In genomic region chr19:38915329-38916321, GRCh38 we compare ENCODE assay signal across 32 cellular contexts. TPM values are rescaled to one million over a fixed set of nuclear protein-coding genes. Genes with fewer than 3 reads are reported as not detected.
A peak's percentile ranks its signal among the peaks of the same experiment; 100 is the strongest.
DNase-seq lines count a peak whose midpoint lies in the region; ATAC-seq, FAIRE-seq and TF ChIP-seq lines count a peak whose summit lies in the region.
"Had no signal": no experiment of that assay in that cellular context is flagged by ENCODE, and none has a peak within 500 bp of the region (broad histone marks: within the 10 kb centered on the region; RNA-seq: fewer than 3 reads in every experiment).

No MANE protein-coding gene starts in this region.

- no peak overlapping the region for H3K18ac ChIP-seq in neuronal stem cell (ENCODE audit: low read length)

- no CpG with 5 or more reads among the region's 44 CpGs for WGBS in neuronal stem cell (ENCODE audit: extremely low coverage in 2 of 2, insufficient read length in 2 of 2, insufficient replicate concordance in 1 of 2), 2 donors

- no peak overlapping the region for H3K4me2 ChIP-seq in neuronal stem cell (ENCODE audit: insufficient read depth, low read length, poor library complexity, severe bottlenecking)

- in situ Hi-C loops in GM13977 (cut with MboI; ENCODE audit: low pct_unique_long_range_greater_than_20kb, low sequenced_read_pairs, unreplicated experiment): loop anchor here (25.0 kb wide), 1 partner anchor 178 kb away; the partner anchor contains the start of gene CAPN12

- H2BK5ac ChIP-seq in neuronal stem cell (ENCODE audit: low read length): peak overlapping the region; percentile 90

- no peaks in the 10 kb centered on the region for H3K9me3 Mint-ChIP-seq in endothelial cell (ENCODE audit: unreplicated experiment)
- H3K9me3 Mint-ChIP-seq: activated B cell treated with CpG ODN at 0.5 μM for 24 hours; activated T-cell treated with anti-CD3 and anti-CD28 coated beads, Interleukin-2, amount 50 U/mL, for 72 hours; naive thymus-derived CD8-positive, alpha-beta T cell; type B pancreatic cell had no signal

- H3K4me3 ChIP-seq in neuronal stem cell (ENCODE audit: low read length in 2 of 2): no peak overlapping the region
- H3K4me3 ChIP-seq: adrenal gland, body of pancreas, dorsolateral prefrontal cortex, Peyer's patch had no signal

- FAIRE-seq in D721Med (lab: Jason Lieb, UNC): no peak
- FAIRE-seq: HTR-8/SVneo had no signal

- peak overlapping the region; percentile 73 for H3K23ac ChIP-seq in neuronal stem cell (ENCODE audit: low read depth, low read length, poor library complexity)

- no peaks in the 10 kb centered on the region for H3K4me1 ChIP-seq in neuronal stem cell (ENCODE audit: control insufficient read depth in 2 of 2, insufficient read depth in 1 of 2, low read depth in 1 of 2, low read length in 2 of 2)
- H3K4me1 ChIP-seq: body of pancreas, parathyroid adenoma, Peyer's patch had no signal

- H4K91ac ChIP-seq in neuronal stem cell (ENCODE audit: low read depth, low read length, poor library complexity): no peak overlapping the region

- H2BK15ac ChIP-seq in neuronal stem cell (ENCODE audit: low read length): no peak overlapping the region

- peak overlapping the region; percentile 56 for H2AK5ac ChIP-seq in neuronal stem cell (ENCODE audit: low read depth, low read length)

- no peak overlapping the region for H3K9ac ChIP-seq in neuronal stem cell (ENCODE audit: low read depth, low read length, poor library complexity)
- H3K9ac ChIP-seq: parathyroid adenoma had no signal

- H3K27me3 Mint-ChIP-seq in endothelial cell (ENCODE audit: unreplicated experiment): peaks cover 12% of the 10 kb centered on the region
- H3K27me3 Mint-ChIP-seq: activated B cell treated with CpG ODN at 0.5 μM for 24 hours; activated CD8-positive, alpha-beta memory T cell treated with anti-CD3 and anti-CD28 coated beads, Interleukin-2, amount 10 ng/mL, durations not matched to agents 7 days and 5 days; naive thymus-derived CD8-positive, alpha-beta T cell; type B pancreatic cell had no signal

- H3K4me3 Mint-ChIP-seq in endothelial cell (ENCODE audit: unreplicated experiment): peak overlapping the region; percentile 24
- H3K4me3 Mint-ChIP-seq: activated B cell treated with CpG ODN at 0.5 μM for 24 hours; activated CD8-positive, alpha-beta memory T cell treated with anti-CD3 and anti-CD28 coated beads, Interleukin-2, amount 10 ng/mL, durations not matched to agents 7 days and 5 days; activated T-cell treated with anti-CD3 and anti-CD28 coated beads, Interleukin-2, amount 50 U/mL, for 72 hours; naive thymus-derived CD8-positive, alpha-beta T cell; type B pancreatic cell had no signal

- peak overlapping the region; percentile 42 for H3K27ac Mint-ChIP-seq in endothelial cell (ENCODE audit: unreplicated experiment)
- H3K27ac Mint-ChIP-seq: activated B cell treated with CpG ODN at 0.5 μM for 24 hours; activated CD8-positive, alpha-beta memory T cell treated with anti-CD3 and anti-CD28 coated beads, Interleukin-2, amount 10 ng/mL, durations not matched to agents 7 days and 5 days; activated T-cell treated with anti-CD3 and anti-CD28 coated beads, Interleukin-2, amount 50 U/mL, for 72 hours; type B pancreatic cell had no signal

- H3K36me3 Mint-ChIP-seq in endothelial cell (ENCODE audit: low read depth, unreplicated experiment): peaks cover 3% of the 10 kb centered on the region
- H3K36me3 Mint-ChIP-seq: activated CD8-positive, alpha-beta memory T cell treated with anti-CD3 and anti-CD28 coated beads, Interleukin-2, amount 10 ng/mL, durations not matched to agents 7 days and 5 days had no signal

- peak; percentile 6 for DNase-seq in D721Med (ENCODE audit: insufficient read length, low spot score)
- DNase-seq in endothelial cell (ENCODE audit: low spot score): no peak
- DNase-seq in neuronal stem cell (ENCODE audit: low spot score): no peak
- no peak for DNase-seq in GM13977 (ENCODE audit: low spot score)
- no peak for DNase-seq in activated CD4-positive, CD25-positive, alpha-beta regulatory T cell (lab: John Stamatoyannopoulos, UW)
- DNase-seq: ACHN; activated B cell treated with CpG ODN at 0.5 μM for 24 hours; activated CD8-positive, alpha-beta memory T cell treated with anti-CD3 and anti-CD28 coated beads, Interleukin-2, amount 10 ng/mL, durations not matched to agents 7 days and 5 days; activated naive CD4-positive, alpha-beta T cell; activated T-cell treated with anti-CD3 and anti-CD28 coated beads, Interleukin-2, amount 50 U/mL, for 72 hours; body of pancreas; DND-41; HCEC 1CT; hypothalamus; KG1; NCI-H1417; NCI-H2081; NCI-H226; NCI-H69; SIG-M5; stimulated activated CD4-positive, alpha-beta T cell treated with anti-CD3 and anti-CD28 coated beads, Interleukin-2, amount 100 ng/mL, for 48 hours; substantia nigra had no signal

- peak overlapping the region; percentile 65 for H4K8ac ChIP-seq in neuronal stem cell (ENCODE audit: low read depth, low read length)

- peaks cover 4 to 5% of the 10 kb centered on the region in 2 donors for H3K36me3 ChIP-seq in neuronal stem cell (replicated peaks in 1 of 2; ENCODE audit: control insufficient read depth in 2 of 2, insufficient read depth in 2 of 2, low read length in 2 of 2)
- H3K36me3 ChIP-seq: adrenal gland, BE2C, Peyer's patch had no signal

- no peak overlapping the region for H2AFZ ChIP-seq in neuronal stem cell (ENCODE audit: low read length)
- H2AFZ ChIP-seq: parathyroid adenoma had no signal

- no peak overlapping the region for H2BK12ac ChIP-seq in neuronal stem cell (ENCODE audit: low read length)

- no peaks in the 10 kb centered on the region for H3K9me3 ChIP-seq in neuronal stem cell (replicated peaks in 1 of 2; ENCODE audit: control insufficient read depth in 2 of 2, insufficient read depth in 1 of 2, low read depth in 1 of 2, low read length in 2 of 2)
- H3K9me3 ChIP-seq: adrenal gland, BE2C, body of pancreas, Peyer's patch had no signal

- H3K79me1 ChIP-seq in neuronal stem cell (ENCODE audit: low read depth, low read length): peaks cover 2% of the 10 kb centered on the region

- peak overlapping the region; percentile 38 for H3K14ac ChIP-seq in neuronal stem cell (ENCODE audit: low read length)

- H2BK120ac ChIP-seq in neuronal stem cell (ENCODE audit: low read depth, low read length): no peak overlapping the region

- H3K4me1 Mint-ChIP-seq in endothelial cell (ENCODE audit: unreplicated experiment): peaks cover 11% of the 10 kb centered on the region
- H3K4me1 Mint-ChIP-seq: activated B cell treated with CpG ODN at 0.5 μM for 24 hours had no signal

- H3K27ac ChIP-seq in neuronal stem cell (replicated peaks; ENCODE audit: low read length): no peak overlapping the region
- H3K27ac ChIP-seq: adrenal gland, body of pancreas, dorsolateral prefrontal cortex, parathyroid adenoma, Peyer's patch had no signal

- no peak for ATAC-seq in GM19324 (IDR thresholded peaks at IDR 0.05; ENCODE audit: low FRiP score, unreplicated experiment)
- ATAC-seq: activated CD8-positive, alpha-beta memory T cell treated with anti-CD3 and anti-CD28 coated beads, Interleukin-2, amount 10 ng/mL, durations not matched to agents 7 days and 5 days; activated T-cell treated with anti-CD3 and anti-CD28 coated beads, Interleukin-2, amount 50 U/mL, for 72 hours; body of pancreas; naive thymus-derived CD8-positive, alpha-beta T cell; right cardiac atrium had no signal

- TF ChIP-seq CTCF in D721Med (IDR thresholded peaks at IDR 0.05; ENCODE audit: insufficient read depth, missing control alignments) (no peak), endothelial cell (IDR thresholded peaks at IDR 0.05; ENCODE audit: unreplicated experiment) (no peak), GM13977 (IDR thresholded peaks at IDR 0.05; ENCODE audit: extremely low read depth, insufficient read depth, missing control alignments) (no peak)

- H3K4ac ChIP-seq in neuronal stem cell (ENCODE audit: low read length): no peak overlapping the region

- no peaks in the 10 kb centered on the region for H3K27me3 ChIP-seq in neuronal stem cell (ENCODE audit: control insufficient read depth in 3 of 3, insufficient read depth in 3 of 3, low read depth in 1 of 3, low read length in 3 of 3)
- H3K27me3 ChIP-seq: adrenal gland, BE2C, body of pancreas, Peyer's patch had no signal

RNA-seq across cellular contexts. Expression of gene CCER2, which starts 3.6 kb away (rescaled TPM):
- 0.87 TPM for total RNA-seq in endothelial cell (ENCODE audit: unreplicated experiment)
- polyA plus RNA-seq in neuronal stem cell (2013, experiment 1 of 2): 1.3 TPM
- 1.2 TPM for polyA plus RNA-seq in neuronal stem cell (2013, experiment 2 of 2)
- total RNA-seq: body of pancreas had no signal
- polyA plus RNA-seq: naive thymus-derived CD8-positive, alpha-beta T cell had no signal

RNA-seq across cellular contexts. Expression of gene SARS2, which starts 14.9 kb away (rescaled TPM):
- 36.7 TPM for total RNA-seq in endothelial cell (ENCODE audit: unreplicated experiment)
- 35.8 TPM for polyA plus RNA-seq in neuronal stem cell (2013, experiment 1 of 2)
- polyA plus RNA-seq in neuronal stem cell (2013, experiment 2 of 2): 34.7 TPM

RNA-seq across cellular contexts. Expression of gene MRPS12, which starts 15.1 kb away (rescaled TPM):
- total RNA-seq in endothelial cell (ENCODE audit: unreplicated experiment): 32.0 TPM
- 29.7 TPM for polyA plus RNA-seq in neuronal stem cell (2013, experiment 1 of 2)
- 30.0 TPM for polyA plus RNA-seq in neuronal stem cell (2013, experiment 2 of 2)

RNA-seq across cellular contexts. Expression of gene NFKBIB, which starts 15.9 kb away (rescaled TPM):
- total RNA-seq in endothelial cell (ENCODE audit: unreplicated experiment): 16.9 TPM
- polyA plus RNA-seq in neuronal stem cell (2013, experiment 1 of 2): 14.1 TPM
- polyA plus RNA-seq in neuronal stem cell (2013, experiment 2 of 2): 13.2 TPM

RNA-seq across cellular contexts. Expression of gene SIRT2, which starts 16.2 kb away (rescaled TPM):
- 45.9 TPM for total RNA-seq in endothelial cell (ENCODE audit: unreplicated experiment)
- polyA plus RNA-seq in neuronal stem cell (2013, experiment 1 of 2): 17.7 TPM
- 18.7 TPM for polyA plus RNA-seq in neuronal stem cell (2013, experiment 2 of 2)
